ENCODE assay signal across 8 cellular contexts in genomic region chr21:6498716-6499115, GRCh38.
DNase-seq lines count a peak whose midpoint lies in the region; ATAC-seq, FAIRE-seq and TF ChIP-seq lines count a peak whose summit lies in the region.
"Not testable (repeated sequence)": the region's sequence is repeated elsewhere in the genome, so short reads cannot be mapped to it uniquely, and the experiment has no call there.

No MANE protein-coding gene starts in this region.

- H3K79me2 ChIP-seq in ACC112 (ENCODE audit: control insufficient read depth, insufficient read depth, low read length, unreplicated experiment) = not testable (repeated sequence)

- H3K27me3 ChIP-seq in ACC112 (ENCODE audit: insufficient read depth, low read length) = not testable (repeated sequence)

- FAIRE-seq in kidney (lab: Jason Lieb, UNC) = not testable (repeated sequence)

- not testable (repeated sequence) for TF ChIP-seq CTCF in kidney (IDR thresholded peaks at IDR 0.05; ENCODE audit: borderline replicate concordance, extremely low read depth, insufficient read depth); retinal pigment epithelial cell (conservative IDR thresholded peaks at IDR 0.05; ENCODE audit: low read depth, low read length)

- intact Hi-C loops in kidney (cut with DNase I) = not testable (repeated sequence)

- DNase-seq in LHCN-M2 (ENCODE audit: low read depth) = peak; percentile 0
- DNase-seq in activated CD8-positive, alpha-beta memory T cell treated with anti-CD3 and anti-CD28 coated beads for 24 hours = peak; percentile 77
- DNase-seq in dermis blood vessel endothelial cell = peak; percentile 16
- DNase-seq in kidney = peak; percentile 46
- DNase-seq in retinal pigment epithelial cell (ENCODE audit: low read depth) = not testable (repeated sequence)

- not testable (repeated sequence) for H3K9ac ChIP-seq in kidney (ENCODE audit: low read length in 2 of 2)

- peak overlapping the region; percentile 58; the same call in 1 of the 2 replicates for H3K27ac ChIP-seq in ACC112 (ENCODE audit: low read depth, low read length)
- H3K27ac ChIP-seq in kidney (ENCODE audit: low read depth in 2 of 2, low read length in 2 of 2) = not testable (repeated sequence)

- ATAC-seq in GM19328 (IDR thresholded peaks at IDR 0.05; ENCODE audit: unreplicated experiment) = peak; percentile 31
- ATAC-seq in HG02759 (IDR thresholded peaks at IDR 0.05; ENCODE audit: unreplicated experiment) = peak; percentile 52

- H3K4me3 ChIP-seq in ACC112 (ENCODE audit: low read depth, low read length) (peak overlapping the region; percentile 77), retinal pigment epithelial cell (ENCODE audit: low read length) (peak overlapping the region; percentile 47)
- not testable (repeated sequence) for H3K4me3 ChIP-seq in kidney (ENCODE audit: low read length in 2 of 2)

- not testable (repeated sequence) for H3K36me3 ChIP-seq in ACC112 (ENCODE audit: insufficient read depth, low read length); kidney (ENCODE audit: control insufficient read depth in 1 of 2, insufficient read depth in 2 of 2, low read length in 2 of 2)

- not testable (repeated sequence) for H3K9me3 ChIP-seq in kidney (ENCODE audit: control insufficient read depth in 1 of 2, low read length in 2 of 2)

- not testable (repeated sequence) for H2AFZ ChIP-seq in ACC112 (ENCODE audit: low read length, unreplicated experiment)

- not testable (repeated sequence) for H3K4me1 ChIP-seq in ACC112 (ENCODE audit: control insufficient read depth, insufficient read depth, low read length, unreplicated experiment); kidney (ENCODE audit: control insufficient read depth in 1 of 2, insufficient read depth in 1 of 2, low read depth in 1 of 2, low read length in 2 of 2)
